In genomic region chr6:141269684-141270083, GRCh38 we compare ENCODE assay signal across 21 cellular contexts.
DNase-seq lines count a peak whose midpoint lies in the region; ATAC-seq, FAIRE-seq and TF ChIP-seq lines count a peak whose summit lies in the region.
"Had no signal": no experiment of that assay in that cellular context is flagged by ENCODE, and none has a peak within 500 bp of the region (broad histone marks: within the 10 kb centered on the region; RNA-seq: fewer than 3 reads in every experiment).

No MANE protein-coding gene starts in this region.

- TF ChIP-seq CTCF in A549 (IDR thresholded peaks at IDR 0.05) (no peak), SU-DHL-6 (IDR thresholded peaks at IDR 0.05; ENCODE audit: insufficient read depth, low read length, poor library complexity, severe bottlenecking) (no peak)

- FAIRE-seq in A549 (lab: Jason Lieb, UNC) = no peak
- peak; percentile 70 for FAIRE-seq in frontal cortex (lab: Jason Lieb, UNC)
- FAIRE-seq: GM12891, GM18507, GM19239, H1 had no signal

- no peak for TF ChIP-seq POLR2A in A549 (IDR thresholded peaks at IDR 0.05; ENCODE audit: low read length)

- H3K9me3 ChIP-seq in A549 = no peaks in the 10 kb centered on the region
- H3K9me3 ChIP-seq in SU-DHL-6 (ENCODE audit: insufficient read depth, low read length) = no peaks in the 10 kb centered on the region

- H3F3A ChIP-seq in SU-DHL-6 (ENCODE audit: insufficient read depth) = no peaks in the 10 kb centered on the region

- ATAC-seq in A549 (no peak), esophagus mucosa (no peak), GM18519 (IDR thresholded peaks at IDR 0.05; ENCODE audit: low FRiP score, unreplicated experiment) (no peak)

- no peaks in the 10 kb centered on the region for H3K9me2 ChIP-seq in SU-DHL-6 (replicated peaks; ENCODE audit: insufficient read depth, low read length)

- TF ChIP-seq RAD21 in A549 (conservative IDR thresholded peaks at IDR 0.05 in 1 of 2, IDR thresholded peaks at IDR 0.05 in 1 of 2) = no peak

- TF ChIP-seq EP300 in A549 (IDR thresholded peaks at IDR 0.05) = no peak

- H3K36me3 ChIP-seq in SU-DHL-6 (ENCODE audit: low read length) = no peaks in the 10 kb centered on the region

- H3K4me2 ChIP-seq in A549 (no peak overlapping the region), SU-DHL-6 (ENCODE audit: low read depth, low read length, poor library complexity, severe bottlenecking) (no peak overlapping the region)

- no peaks in the 10 kb centered on the region for H3K79me2 ChIP-seq in SU-DHL-6 (ENCODE audit: insufficient read depth, low read length)

- no peaks in the 10 kb centered on the region for H4K20me1 ChIP-seq in SU-DHL-6 (ENCODE audit: low read depth, low read length)

- no peak overlapping the region for H3K4me3 ChIP-seq in A549
- H3K4me3 ChIP-seq in SU-DHL-6 (ENCODE audit: insufficient read depth, low read length, poor library complexity, severe bottlenecking) = no peak overlapping the region
- H3K4me3 ChIP-seq: GM23248 had no signal

- peaks cover 17% of the 10 kb centered on the region for H3K4me1 ChIP-seq in A549

- no peak for DNase-seq in A549 (ENCODE audit: low read depth in 1 of 2, low spot score in 1 of 2)
- no peak for DNase-seq in frontal cortex (ENCODE audit: low spot score in 2 of 2)
- DNase-seq in stimulated activated CD8-positive, alpha-beta memory T cell treated with anti-CD3 and anti-CD28 coated beads, Interleukin-4, amount 100 ng/mL, for 48 hours = no peak
- DNase-seq: 8988T; C1 segment of cervical spinal cord; Calu3; CD4-positive, alpha-beta memory T cell; COR-L47; DMS53; DMS79 treated with DMSO at 0.1 percent for 48 hours; GF-D8; GM23248; H7; HCEC 1CT had no signal

- H3K27ac ChIP-seq in A549 (no peak overlapping the region), SU-DHL-6 (ENCODE audit: low read depth, low read length) (no peak overlapping the region)
- H3K27ac ChIP-seq: GM23248 had no signal

- H3K9ac ChIP-seq in SU-DHL-6 (ENCODE audit: low read length) = no peak overlapping the region
- H3K9ac ChIP-seq: GM23248 had no signal

- H3K27me3 ChIP-seq in SU-DHL-6 (ENCODE audit: low read length) = no peaks in the 10 kb centered on the region

- POLR2A ChIA-PET in A549 (lab: Yijun Ruan, JAX) = no interaction called here

- CTCF ChIA-PET in A549 (lab: Yijun Ruan, JAX) = no interaction called here

- peak overlapping the region; percentile 26 for H2AFZ ChIP-seq in SU-DHL-6 (ENCODE audit: low read depth, low read length, severe bottlenecking)
- H2AFZ ChIP-seq: GM23248 had no signal

TF ChIP-seq in A549, 52 proteins besides CTCF, POLR2A, EP300 and RAD21:
- TF ChIP-seq MAFK (IDR thresholded peaks at IDR 0.05; ENCODE audit: partially characterized antibody) = peak; percentile 63
- TF ChIP-seq RFX5 (IDR thresholded peaks at IDR 0.05) = no peak
